ENCODE assay signal across 20 cellular contexts in genomic region chr4:150098214-150098613, GRCh38. TPM values are rescaled to one million over a fixed set of nuclear protein-coding genes. Genes with fewer than 3 reads are reported as not detected.
DNase-seq lines count a peak whose midpoint lies in the region; ATAC-seq, FAIRE-seq and TF ChIP-seq lines count a peak whose summit lies in the region.
"Had no signal": no experiment of that assay in that cellular context is flagged by ENCODE, and none has a peak within 500 bp of the region (broad histone marks: within the 10 kb centered on the region; RNA-seq: fewer than 3 reads in every experiment).

No MANE protein-coding gene starts in this region.

- TF ChIP-seq POLR2A in A549 (IDR thresholded peaks at IDR 0.05; ENCODE audit: low read length) (no peak), body of pancreas (IDR thresholded peaks at IDR 0.05) (no peak), tibial nerve (IDR thresholded peaks at IDR 0.05) (no peak)

- H3K9me3 ChIP-seq in A549 (no peaks in the 10 kb centered on the region), body of pancreas (no peaks in the 10 kb centered on the region), tibial nerve (no peaks in the 10 kb centered on the region)
- H3K9me3 ChIP-seq: BE2C, heart right ventricle, prostate gland had no signal

- H3K4me1 ChIP-seq in A549 (peaks cover 17% of the 10 kb centered on the region), body of pancreas (no peaks in the 10 kb centered on the region), tibial nerve (no peaks in the 10 kb centered on the region)
- H3K4me1 ChIP-seq: prostate gland had no signal

- intact Hi-C loops in body of pancreas (cut with DNase I): no loop called here

- 0 out of 3 replicates have a peak overlapping the region, but pooled peaks have one; percentile 4 for H3K4me2 ChIP-seq in A549

- TF ChIP-seq CTCF in A549 (IDR thresholded peaks at IDR 0.05) (no peak), body of pancreas (IDR thresholded peaks at IDR 0.05) (no peak), tibial nerve (IDR thresholded peaks at IDR 0.05) (no peak)

- no peak for TF ChIP-seq RAD21 in A549 (conservative IDR thresholded peaks at IDR 0.05 in 1 of 2, IDR thresholded peaks at IDR 0.05 in 1 of 2)

- CTCF ChIA-PET in A549 (lab: Yijun Ruan, JAX): no interaction called here

- ATAC-seq in A549 (peak in 1 of 2 experiments; percentile 45; a peak in 2 of 6 replicates), body of pancreas (peak; percentile 47), GM19455 (IDR thresholded peaks at IDR 0.05; ENCODE audit: unreplicated experiment) (no peak)
- ATAC-seq: esophagus mucosa; stimulated activated naive CD8-positive, alpha-beta T cell treated with anti-CD3 and anti-CD28 coated beads, Interleukin-15, Interleukin-2, amounts not matched to agents 100 U/mL and 50 U/mL, for 24 hours had no signal

- H3K36me3 ChIP-seq in body of pancreas (replicated peaks in 1 of 2; ENCODE audit: insufficient read depth in 1 of 2, low read depth in 2 of 2): no peaks in the 10 kb centered on the region
- H3K36me3 ChIP-seq in tibial nerve: no peaks in the 10 kb centered on the region
- H3K36me3 ChIP-seq: BE2C, prostate gland had no signal

- H3K4me3 ChIP-seq in A549: no peak overlapping the region
- H3K4me3 ChIP-seq in body of pancreas: no peak overlapping the region
- no peak overlapping the region for H3K4me3 ChIP-seq in tibial nerve
- H3K4me3 ChIP-seq: heart right ventricle, prostate gland had no signal

- WGBS in A549 (ENCODE audit: missing lambda C conversion rate): 76% methylated on average over 4 of the region's 4 CpGs
- 66 to 71% methylated on average over 4 of the region's 4 CpGs for WGBS in body of pancreas, 2 donors
- 74 to 81% methylated on average over 4 of the region's 4 CpGs for WGBS in tibial nerve, 2 donors

- H3K27ac ChIP-seq in A549 (no peak overlapping the region), body of pancreas (no peak overlapping the region), tibial nerve (no peak overlapping the region)
- H3K27ac ChIP-seq: heart right ventricle, prostate gland had no signal

- DNase-seq in A549 (ENCODE audit: low read depth in 1 of 2, low spot score in 1 of 2) (no peak), HS-27A (ENCODE audit: low read depth) (peak; percentile 29), body of pancreas (no peak), glomerular visceral epithelial cell (ENCODE audit: extremely low spot score) (peak; percentile 15), ureter (ENCODE audit: low spot score) (no peak), RPMI8226 (no peak), tibial nerve (ENCODE audit: low spot score in 2 of 2) (no peak)
- DNase-seq: activated CD4-positive, alpha-beta T cell treated with anti-CD3 and anti-CD28 coated beads, Interleukin-2, amount 50 U/mL, for 1 hour; activated CD8-positive, alpha-beta memory T cell treated with anti-CD3 and anti-CD28 coated beads, Interleukin-2, amount 50 U/mL, for 4 hours; activated naive CD8-positive, alpha-beta T cell treated with anti-CD3 and anti-CD28 coated beads, Interleukin-2, amount 10 ng/mL, durations not matched to agents 7 days and 5 days; BE2C; COR-L47; heart right ventricle; HFFc6; NCI-H1694; stimulated activated naive CD8-positive, alpha-beta T cell treated with anti-CD3 and anti-CD28 coated beads, Interleukin-15, Interleukin-2, amounts not matched to agents 100 U/mL and 50 U/mL, for 24 hours had no signal

- H3K27me3 ChIP-seq in body of pancreas: no peaks in the 10 kb centered on the region
- H3K27me3 ChIP-seq in tibial nerve: no peaks in the 10 kb centered on the region
- H3K27me3 ChIP-seq: BE2C, heart right ventricle had no signal

- POLR2A ChIA-PET in A549 (lab: Yijun Ruan, JAX): no interaction called here

- FAIRE-seq in A549 (lab: Jason Lieb, UNC): no peak
- FAIRE-seq: A204.1 had no signal

- TF ChIP-seq EP300 in A549 (IDR thresholded peaks at IDR 0.05) (no peak), tibial nerve (IDR thresholded peaks at IDR 0.05) (no peak)

TF ChIP-seq in A549, 52 proteins besides CTCF, POLR2A, EP300 and RAD21:
- TF ChIP-seq ZSCAN20 (CRISPR knock-in tag; IDR thresholded peaks at IDR 0.05): no peak
- TF ChIP-seq BCL3 (IDR thresholded peaks at IDR 0.05): no peak
- TF ChIP-seq MYC (IDR thresholded peaks at IDR 0.05; ENCODE audit: borderline replicate concordance, low read length): no peak
- no peak for TF ChIP-seq TP53 (CRISPR knock-in tag; IDR thresholded peaks at IDR 0.05)
- no peak for TF ChIP-seq TFCP2L1 (CRISPR knock-in tag; IDR thresholded peaks at IDR 0.05)
- TF ChIP-seq E2F6 (IDR thresholded peaks at IDR 0.05; ENCODE audit: borderline replicate concordance, low read depth): no peak

RNA-seq across cellular contexts. Expression of gene DCLK2, which starts 20.0 kb away (rescaled TPM):
- polyA plus RNA-seq in A549 (2011; rRNA removed): 8.1 and 8.2 TPM in 2 replicates
- 5.2 and 6.8 TPM in 2 replicates for polyA plus RNA-seq in A549 (2012; cell fraction: cytosol; rRNA removed)
- polyA plus RNA-seq in A549 (2012; cell fraction: nucleus; rRNA removed): 12.1 and 14.2 TPM in 2 replicates
- 10.3 to 13.0 TPM (median 11.6 TPM) in 3 replicates for polyA plus RNA-seq in A549 (2017; fragmentation: RNase III; extraction: RNeasy Plus Mini Kit Qiagen cat#74134 plus additional on column Dnase treatment)
- 10.2 and 14.9 TPM in 2 replicates for polyA minus RNA-seq in A549 (2011; rRNA and poly(A)+ RNA removed)
- total RNA-seq in body of pancreas: 1 to 10 TPM; 3.6 to 4.6 TPM
- 9.6 TPM for total RNA-seq in ureter
- 10 to 100 TPM in 3 of 4 donors, 1 to 10 TPM in 1; 9.8 to 15.6 (median 10.7) TPM for total RNA-seq in tibial nerve
- total RNA-seq: activated naive CD8-positive, alpha-beta T cell treated with anti-CD3 and anti-CD28 coated beads, Interleukin-2, amount 10 ng/mL, durations not matched to agents 7 days and 5 days had no signal

Comparison
In these comparisons a context has a peak if more than half of its experiments do, and no peak if none do; other contexts are left out.
1. DNase-seq: peak in HS-27A (single experiment) and glomerular visceral epithelial cell (single experiment); none in A549 (0 of 2), body of pancreas (0 of 4), ureter (single experiment), RPMI8226 (single experiment) and tibial nerve (0 of 2).